8 cellular contexts compared by ENCODE assay signal in genomic region chr13:60164490-60164889, GRCh38. TPM values are rescaled to one million over a fixed set of nuclear protein-coding genes. Genes with fewer than 3 reads are reported as not detected.
DNase-seq lines count a peak whose midpoint lies in the region; ATAC-seq, FAIRE-seq and TF ChIP-seq lines count a peak whose summit lies in the region.

No MANE protein-coding gene starts in this region.

- H3K36me3 Mint-ChIP-seq in activated naive CD4-positive, alpha-beta T cell treated with anti-CD3 and anti-CD28 coated beads, Interleukin-2, amount 50 U/mL, for 24 hours: no peaks in the 10 kb centered on the region

- TF ChIP-seq POLR2A in HepG2 (IDR thresholded peaks at IDR 0.05; ENCODE audit: insufficient read depth in 1 of 2, low read depth in 2 of 2, low read length in 2 of 2): no peak
- TF ChIP-seq POLR2A in thyroid gland (IDR thresholded peaks at IDR 0.05): no peak

- peak overlapping the region; percentile 78 for H3K4me2 ChIP-seq in HepG2 (ENCODE audit: low read depth, low read length)

- in situ Hi-C loops in brain microvascular endothelial cell (cut with HindIII; ENCODE audit: low pct_ligation_motif_present, low sequenced_read_pairs): no loop called here
- in situ Hi-C loops in HepG2 (cut with HindIII; ENCODE audit: extremely low pct_ligation_motif_present, low pct_unique_long_range_greater_than_20kb): loop anchor here (5.0 kb wide), 1 partner anchor 233 kb away; the partner anchor contains the start of gene TDRD3

- ATAC-seq in HepG2 (no peak), GM18519 (IDR thresholded peaks at IDR 0.05; ENCODE audit: low FRiP score, unreplicated experiment) (no peak), HG02759 (IDR thresholded peaks at IDR 0.05; ENCODE audit: unreplicated experiment) (no peak)

- no peak for DNase-seq in activated naive CD4-positive, alpha-beta T cell treated with anti-CD3 and anti-CD28 coated beads, Interleukin-2, amount 50 U/mL, for 16 hours
- no peak for DNase-seq in brain microvascular endothelial cell
- DNase-seq in HepG2 (ENCODE audit: low spot score): no peak
- peak in 1 of 2 donors; percentile 5 for DNase-seq in thyroid gland
- no peak for DNase-seq in GM19240 (ENCODE audit: insufficient read length, low spot score)

- H3K4me3 ChIP-seq in brain microvascular endothelial cell (ENCODE audit: low read depth, low read length): peak overlapping the region; percentile 89
- H3K4me3 ChIP-seq in HepG2 (replicated peaks in 1 of 3; ENCODE audit: insufficient read depth in 1 of 3, low read depth in 2 of 3, low read length in 3 of 3): peak overlapping the region; percentile 70 to 92 (median 73)
- peak overlapping the region; percentile 30 to 53 (median 37) for H3K4me3 ChIP-seq in thyroid gland (replicated peaks in 1 of 3)

- H3K4me3 Mint-ChIP-seq in activated naive CD4-positive, alpha-beta T cell treated with anti-CD3 and anti-CD28 coated beads, Interleukin-2, amount 50 U/mL, for 24 hours: peak overlapping the region; percentile 93

- TF ChIP-seq RAD21 in HepG2 (CRISPR knock-in tag; IDR thresholded peaks at IDR 0.05): no peak

- CTCF ChIA-PET in HepG2 (lab: Yijun Ruan, JAX; ENCODE audit: low intra/inter-chr PET ratio, low total read pairs): no interaction called here

- TF ChIP-seq CTCF in brain microvascular endothelial cell (IDR thresholded peaks at IDR 0.05; ENCODE audit: low read depth, low read length, missing control alignments) (no peak), HepG2 (CRISPR knock-in tag; IDR thresholded peaks at IDR 0.05) (no peak), thyroid gland (IDR thresholded peaks at IDR 0.05) (no peak)

- H3K27ac ChIP-seq in brain microvascular endothelial cell (peak overlapping the region; percentile 85), HepG2 (ENCODE audit: extremely low read length, insufficient read depth, low read length) (peak overlapping the region; percentile 80), thyroid gland (peak overlapping the region; percentile 72 to 91 (median 87))

- WGBS in HepG2 (ENCODE audit: low lambda C conversion rate): 18% methylated on average over 1 of the region's 1 CpG
- WGBS in thyroid gland, 2 donors: 50 to 55% methylated on average over 1 of the region's 1 CpG

- POLR2A ChIA-PET in HepG2 (lab: Yijun Ruan, JAX): interaction anchor here (0.5 to 1.5 kb wide), 3 partner anchors 9 to 143 kb away, joined by 3 to 4 read pairs (median 3); no protein-coding TSS in a partner anchor

- H3K27me3 ChIP-seq in brain microvascular endothelial cell (replicated peaks): no peaks in the 10 kb centered on the region
- H3K27me3 ChIP-seq in HepG2 (ENCODE audit: control insufficient read depth in 1 of 2, insufficient read depth in 2 of 2, low read length in 2 of 2): no peaks in the 10 kb centered on the region; a peak in 1 of 5 replicates
- H3K27me3 ChIP-seq in thyroid gland: no peaks in the 10 kb centered on the region

- H3K36me3 ChIP-seq in brain microvascular endothelial cell (replicated peaks) (no peaks in the 10 kb centered on the region), HepG2 (replicated peaks in 1 of 2; ENCODE audit: control insufficient read depth in 1 of 2, insufficient read depth in 2 of 2, low read length in 2 of 2) (no peaks in the 10 kb centered on the region), thyroid gland (no peaks in the 10 kb centered on the region)

- no peaks in the 10 kb centered on the region for H3K9me3 Mint-ChIP-seq in activated naive CD4-positive, alpha-beta T cell treated with anti-CD3 and anti-CD28 coated beads, Interleukin-2, amount 50 U/mL, for 24 hours

- peak; percentile 34 for FAIRE-seq in HepG2 (lab: Jason Lieb, UNC)

- TF ChIP-seq EP300 in HepG2 (IDR thresholded peaks at IDR 0.05; ENCODE audit: low read depth in 2 of 2, low read length in 2 of 2) (no peak), HepG2 (CRISPR knock-in tag; IDR thresholded peaks at IDR 0.05; ENCODE audit: borderline replicate concordance) (no peak)

- H3K79me2 ChIP-seq in HepG2 (ENCODE audit: insufficient read depth, low read length): peaks cover 29% of the 10 kb centered on the region

- BruUV-seq in HepG2 (replicated peaks; lab: Mats Ljungman, UMichigan): no TSS peak

- peaks cover 32% of the 10 kb centered on the region for H3K4me1 ChIP-seq in HepG2 (ENCODE audit: insufficient read depth, low read length)
- H3K4me1 ChIP-seq in thyroid gland: peaks cover 6 to 16% of the 10 kb centered on the region in 2 donors

- H3K9me3 ChIP-seq in HepG2 (ENCODE audit: low read length) (no peaks in the 10 kb centered on the region), thyroid gland (no peaks in the 10 kb centered on the region)

- H3K4me1 Mint-ChIP-seq in activated naive CD4-positive, alpha-beta T cell treated with anti-CD3 and anti-CD28 coated beads, Interleukin-2, amount 50 U/mL, for 24 hours: peaks cover 20% of the 10 kb centered on the region

- H3K27ac Mint-ChIP-seq in activated naive CD4-positive, alpha-beta T cell treated with anti-CD3 and anti-CD28 coated beads, Interleukin-2, amount 50 U/mL, for 24 hours: peak overlapping the region; percentile 75

- intact Hi-C loops in HepG2 (cut with micrococcal nuclease; ENCODE audit: unreplicated experiment) (loop anchor here (5.0 kb wide), 1 partner anchor 233 kb away; the partner anchor contains the start of gene TDRD3), thyroid gland (cut with DNase I) (no loop called here)

- H2AFZ ChIP-seq in HepG2 (ENCODE audit: low read length): peak overlapping the region; percentile 55

- H3K27me3 Mint-ChIP-seq in activated naive CD4-positive, alpha-beta T cell treated with anti-CD3 and anti-CD28 coated beads, Interleukin-2, amount 50 U/mL, for 24 hours: no peaks in the 10 kb centered on the region

- H4K20me1 ChIP-seq in HepG2 (ENCODE audit: insufficient read depth, low read length): no peaks in the 10 kb centered on the region

- H3K9ac ChIP-seq in HepG2 (ENCODE audit: insufficient read depth, low read depth, low read length): peak overlapping the region; percentile 90

TF ChIP-seq in HepG2, 621 proteins besides CTCF, POLR2A, EP300 and RAD21:
- TF ChIP-seq PREB (CRISPR knock-in tag; IDR thresholded peaks at IDR 0.05): no peak
- no peak for TF ChIP-seq ZNF33A (CRISPR knock-in tag; IDR thresholded peaks at IDR 0.05; ENCODE audit: borderline replicate concordance)
- TF ChIP-seq, protein P1, sequence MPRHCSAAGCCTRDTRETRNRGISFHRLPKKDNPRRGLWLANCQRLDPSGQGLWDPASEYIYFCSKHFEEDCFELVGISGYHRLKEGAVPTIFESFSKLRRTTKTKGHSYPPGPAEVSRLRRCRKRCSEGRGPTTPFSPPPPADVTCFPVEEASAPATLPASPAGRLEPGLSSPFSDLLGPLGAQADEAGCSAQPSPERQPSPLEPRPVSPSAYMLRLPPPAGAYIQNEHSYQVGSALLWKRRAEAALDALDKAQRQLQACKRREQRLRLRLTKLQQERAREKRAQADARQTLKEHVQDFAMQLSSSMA (CRISPR knock-in tag; IDR thresholded peaks at IDR 0.05): 0 out of 2 replicates have a peak, but pooled peaks have one; percentile 6
- TF ChIP-seq ZNF644 (CRISPR knock-in tag; IDR thresholded peaks at IDR 0.05; ENCODE audit: low read depth): no peak
- no peak for TF ChIP-seq PAWR (CRISPR knock-in tag; IDR thresholded peaks at IDR 0.05; ENCODE audit: borderline replicate concordance)

RNA-seq across cellular contexts. Expression of gene DIAPH3, which starts 0.8 kb away (rescaled TPM):
- total RNA-seq in HepG2 (2016; rRNA removed; fragmentation: Illumina TruSeq; extraction: Trizol) (9.3 and 10.1 TPM in 2 replicates), thyroid gland (under 1 TPM in 2 of 4 donors, not detected in 2; 0.10 to 0.67 TPM)
- 4.9 and 5.1 TPM in 2 replicates for total RNA-seq in HepG2 (2016; cell fraction: cytosol; rRNA removed; fragmentation: Illumina TruSeq; extraction: Trizol; ENCODE audit: low read depth)
- 8.1 and 9.9 TPM in 2 replicates for total RNA-seq in HepG2 (2016; cell fraction: insoluble cytoplasmic fraction; rRNA removed; fragmentation: Illumina TruSeq; extraction: Trizol)
- total RNA-seq in HepG2 (2016; cell fraction: membrane; rRNA removed; fragmentation: Illumina TruSeq; extraction: Trizol): 4.5 and 4.7 TPM in 2 replicates
- total RNA-seq in HepG2 (2016; cell fraction: nucleus; rRNA removed; fragmentation: Illumina TruSeq; extraction: Trizol): 23.4 and 24.9 TPM in 2 replicates
- 1.9 and 4.0 TPM in 2 replicates for polyA plus RNA-seq in HepG2 (2011; rRNA removed)
- polyA plus RNA-seq in HepG2 (2011; cell fraction: cytosol; rRNA removed): 1.8 and 2.1 TPM in 2 replicates
- 1.9 and 2.5 TPM in 2 replicates for polyA plus RNA-seq in HepG2 (2011; cell fraction: nucleus; rRNA removed)
- polyA plus RNA-seq in HepG2 (2012): 2.1 and 5.3 TPM in 2 replicates
- 0.70 and 0.77 TPM in 2 replicates for polyA plus RNA-seq in HepG2 (2016; cell fraction: cytosol; fragmentation: Illumina TruSeq; extraction: Trizol; ENCODE audit: low read depth)
- 11.9 and 13.0 TPM in 2 replicates for polyA plus RNA-seq in HepG2 (2016; cell fraction: insoluble cytoplasmic fraction; fragmentation: Illumina TruSeq; extraction: Trizol; ENCODE audit: low read depth)
- 1.8 and 1.9 TPM in 2 replicates for polyA plus RNA-seq in HepG2 (2016; cell fraction: membrane; fragmentation: Illumina TruSeq; extraction: Trizol; ENCODE audit: low read depth)
- 7.8 and 9.6 TPM in 2 replicates for polyA plus RNA-seq in HepG2 (2016; cell fraction: nucleus; fragmentation: Illumina TruSeq; extraction: Trizol; ENCODE audit: insufficient read depth, low read depth)
- 10.6 and 37.8 TPM in 2 replicates for polyA minus RNA-seq in HepG2 (2011; rRNA and poly(A)+ RNA removed; ENCODE audit: low replicate concordance)
- 6.7 and 7.4 TPM in 2 replicates for polyA minus RNA-seq in HepG2 (2011; cell fraction: cytosol; rRNA and poly(A)+ RNA removed)
- 25.4 and 43.1 TPM in 2 replicates for polyA minus RNA-seq in HepG2 (2011; cell fraction: nucleus; rRNA and poly(A)+ RNA removed)

Comparison
In these comparisons a context has a peak if more than half of its experiments do, and no peak if none do; other contexts are left out.
1. H3K4me3 ChIP-seq: peak in every context shown above with its lines; median percentile 89 in brain microvascular endothelial cell; 73 in HepG2; 37 in thyroid gland.